In genomic region chr15:60479711-60480110, GRCh38 we compare ENCODE assay signal across 8 cellular contexts. TPM values are rescaled to one million over a fixed set of nuclear protein-coding genes. Genes with fewer than 3 reads are reported as not detected.
DNase-seq lines count a peak whose midpoint lies in the region; ATAC-seq and TF ChIP-seq lines count a peak whose summit lies in the region.

No MANE protein-coding gene starts in this region.

- DNase-seq in Caco-2 (no peak), natural killer cell (no peak), iPS-NIHi7 (ENCODE audit: extremely low spot score) (no peak), H4 (ENCODE audit: low spot score) (no peak)
- DNase-seq in central memory CD8-positive, alpha-beta T cell (ENCODE audit: low spot score in 2 of 2), result no peak

- H3F3A ChIP-seq in Loucy (ENCODE audit: low read depth), result no peaks in the 10 kb centered on the region

- peak; percentile 3 for ATAC-seq in central memory CD8-positive, alpha-beta T cell (replicated peaks; ENCODE audit: extremely low read depth, poor library complexity, severe bottlenecking)
- ATAC-seq in natural killer cell (no peak), HG03135 (IDR thresholded peaks at IDR 0.05; ENCODE audit: unreplicated experiment) (no peak), HG02938 (IDR thresholded peaks at IDR 0.05; ENCODE audit: unreplicated experiment) (no peak)

- peak overlapping the region; percentile 65 for H3K4me3 ChIP-seq in Caco-2 (ENCODE audit: low read depth, low read length)
- peak overlapping the region; percentile 96 for H3K4me3 ChIP-seq in Loucy (ENCODE audit: low read length, poor library complexity, severe bottlenecking)

- H3K9me2 ChIP-seq in Loucy (replicated peaks; ENCODE audit: low read depth, low read length), result no peaks in the 10 kb centered on the region

- H3K4me1 Mint-ChIP-seq in Caco-2 (ENCODE audit: low read depth, unreplicated experiment), result peaks cover 20% of the 10 kb centered on the region
- peaks cover 48% of the 10 kb centered on the region for H3K4me1 Mint-ChIP-seq in central memory CD8-positive, alpha-beta T cell
- H3K4me1 Mint-ChIP-seq in natural killer cell, result peaks cover 36 to 44% of the 10 kb centered on the region in 2 donors

- H3K4me2 ChIP-seq in Loucy (ENCODE audit: low read depth, low read length, poor library complexity, severe bottlenecking), result peak overlapping the region; percentile 96

- peaks cover 16% of the 10 kb centered on the region for H3K4me1 ChIP-seq in Caco-2
- peaks cover 42% of the 10 kb centered on the region for H3K4me1 ChIP-seq in Loucy (ENCODE audit: insufficient read depth, low read length, poor library complexity, severe bottlenecking)

- H3K27me3 Mint-ChIP-seq in Caco-2 (ENCODE audit: insufficient read depth, unreplicated experiment) (no peaks in the 10 kb centered on the region), natural killer cell (ENCODE audit: low read depth in 2 of 2) (no peaks in the 10 kb centered on the region)
- no peaks in the 10 kb centered on the region for H3K27me3 Mint-ChIP-seq in central memory CD8-positive, alpha-beta T cell

- no TSS peak for BruUV-seq in Caco-2 (replicated peaks; lab: Mats Ljungman, UMichigan)

- peak overlapping the region; percentile 98 for H3K9ac ChIP-seq in Loucy (ENCODE audit: low read depth, low read length, poor library complexity, severe bottlenecking)

- H3K9me3 Mint-ChIP-seq in Caco-2 (ENCODE audit: unreplicated experiment) (no peaks in the 10 kb centered on the region), natural killer cell (no peaks in the 10 kb centered on the region)
- H3K9me3 Mint-ChIP-seq in central memory CD8-positive, alpha-beta T cell, result no peaks in the 10 kb centered on the region

- H3K27me3 ChIP-seq in Caco-2 (replicated peaks; ENCODE audit: control insufficient read depth, insufficient read depth, low read length) (no peaks in the 10 kb centered on the region), Loucy (ENCODE audit: insufficient read depth, low read length, poor library complexity, severe bottlenecking) (no peaks in the 10 kb centered on the region)

- POLR2A ChIA-PET in Caco-2 (lab: Charles Lee), result interaction anchor here (0.9 kb wide), 1 partner anchor 23 kb away, joined by 4 read pairs; no protein-coding TSS in a partner anchor

- TF ChIP-seq CTCF in Caco-2 (IDR thresholded peaks at IDR 0.05; ENCODE audit: insufficient read depth in 1 of 2, low read depth in 1 of 2, low read length in 1 of 2, severe bottlenecking in 1 of 2, unreplicated experiment in 1 of 2) (no peak), Loucy (conservative IDR thresholded peaks at IDR 0.05; ENCODE audit: low read length) (no peak), natural killer cell (IDR thresholded peaks at IDR 0.05) (no peak)

- H3K27ac Mint-ChIP-seq in Caco-2 (ENCODE audit: unreplicated experiment), result peak overlapping the region; percentile 98
- peak overlapping the region; percentile 100 for H3K27ac Mint-ChIP-seq in central memory CD8-positive, alpha-beta T cell (ENCODE audit: low read depth)
- peak overlapping the region; percentile 99 for H3K27ac Mint-ChIP-seq in natural killer cell

- peaks cover 10% of the 10 kb centered on the region for H3K36me3 Mint-ChIP-seq in Caco-2 (ENCODE audit: insufficient read depth, unreplicated experiment)
- peaks cover 16% of the 10 kb centered on the region for H3K36me3 Mint-ChIP-seq in central memory CD8-positive, alpha-beta T cell (ENCODE audit: insufficient read depth)
- H3K36me3 Mint-ChIP-seq in natural killer cell, result peaks cover 1% of the 10 kb centered on the region

- H3K36me3 ChIP-seq in Caco-2 (ENCODE audit: control insufficient read depth, insufficient read depth, low read length), result no peaks in the 10 kb centered on the region; the same call in 1 of the 2 replicates
- no peaks in the 10 kb centered on the region for H3K36me3 ChIP-seq in Loucy (ENCODE audit: insufficient read depth, low read length)

- intact Hi-C loops in Caco-2 (cut with micrococcal nuclease; ENCODE audit: unreplicated experiment), result loop anchor here (2.0 kb wide), 1 partner anchor 81 kb away; no protein-coding TSS in a partner anchor
- intact Hi-C loops in natural killer cell (cut with micrococcal nuclease), result loop anchor here (1.0 to 2.0 kb wide), 3 partner anchors 81 to 361 kb away; no protein-coding TSS in a partner anchor

- peak overlapping the region; percentile 93 for H2AFZ ChIP-seq in Loucy (ENCODE audit: low read length)

- H3K4me3 Mint-ChIP-seq in Caco-2 (ENCODE audit: unreplicated experiment) (peak overlapping the region; percentile 82), natural killer cell (peak overlapping the region; percentile 98)
- peak overlapping the region; percentile 94 for H3K4me3 Mint-ChIP-seq in central memory CD8-positive, alpha-beta T cell

- peaks cover 45% of the 10 kb centered on the region for H3K79me2 ChIP-seq in Loucy (ENCODE audit: insufficient read depth, low read length)

- H4K20me1 ChIP-seq in Loucy (ENCODE audit: insufficient read depth, low read length, poor library complexity, severe bottlenecking), result peaks cover 8% of the 10 kb centered on the region

- H3K9me3 ChIP-seq in Caco-2, result no peaks in the 10 kb centered on the region
- H3K9me3 ChIP-seq in Loucy (ENCODE audit: insufficient read depth, low read depth, low read length), result no peaks in the 10 kb centered on the region

- CTCF ChIA-PET in Caco-2 (lab: Charles Lee), result interaction anchor here (1.0 kb wide), 1 partner anchor 121 kb away, joined by 3 read pairs; no protein-coding TSS in a partner anchor

RNA-seq across cellular contexts. Expression of gene ICE2, which starts 0.8 kb away (rescaled TPM):
- total RNA-seq in Caco-2 (2022), result 42.3 and 44.5 TPM in 2 replicates
- 10 to 100 TPM; 21.7 to 36.7 (median 32.9) TPM for total RNA-seq in natural killer cell
- total RNA-seq in H4 (2014; rRNA removed; shearing (Covaris generic)), result 17.2 and 24.3 TPM in 2 replicates
